Comparison of ENCODE assay signal across 19 cellular contexts in genomic region chr2:149765003-149765402, GRCh38.
DNase-seq lines count a peak whose midpoint lies in the region; ATAC-seq and TF ChIP-seq lines count a peak whose summit lies in the region.
"Had no signal": no experiment of that assay in that cellular context is flagged by ENCODE, and none has a peak within 500 bp of the region (broad histone marks: within the 10 kb centered on the region; RNA-seq: fewer than 3 reads in every experiment).

No MANE protein-coding gene starts in this region.

- in situ Hi-C loops in mammary epithelial cell (cut with MboI; ENCODE audit: low sequenced_read_pairs in 2 of 2) (no loop called here), Panc1 (cut with HindIII; ENCODE audit: low pct_unique_long_range_greater_than_20kb, low sequenced_read_pairs) (no loop called here)

- no peaks in the 10 kb centered on the region for H3K36me3 ChIP-seq in mammary epithelial cell (ENCODE audit: insufficient read depth, low read length)
- H3K36me3 ChIP-seq in breast epithelium: no peaks in the 10 kb centered on the region
- no peaks in the 10 kb centered on the region for H3K36me3 ChIP-seq in Panc1 (ENCODE audit: control insufficient read depth, insufficient read depth, low read length)
- H3K36me3 ChIP-seq: BLaER1 treated with 17β-estradiol and CSF1 and Interleukin-3, amounts not matched to agents 10 nM and 100 nM had no signal

- H3K27me3 ChIP-seq in mammary epithelial cell (ENCODE audit: insufficient read depth, low read length) (no peaks in the 10 kb centered on the region), breast epithelium (no peaks in the 10 kb centered on the region), Panc1 (ENCODE audit: control insufficient read depth, insufficient read depth, low read length) (no peaks in the 10 kb centered on the region)
- H3K27me3 ChIP-seq: BLaER1 treated with 17β-estradiol and CSF1 and Interleukin-3, amounts not matched to agents 10 nM and 100 nM had no signal

- H4K20me1 ChIP-seq in mammary epithelial cell (ENCODE audit: insufficient read depth, low read length): no peaks in the 10 kb centered on the region
- H4K20me1 ChIP-seq: BLaER1 treated with 17β-estradiol and CSF1 and Interleukin-3, amounts not matched to agents 10 nM and 100 nM had no signal

- H3K9me3 ChIP-seq in mammary epithelial cell (replicated peaks; ENCODE audit: insufficient read depth, low read length) (no peaks in the 10 kb centered on the region), breast epithelium (no peaks in the 10 kb centered on the region), Panc1 (ENCODE audit: control insufficient read depth, insufficient read depth, low read depth, low read length) (no peaks in the 10 kb centered on the region)
- H3K9me3 ChIP-seq: A549; BLaER1 treated with 17β-estradiol and CSF1 and Interleukin-3, amounts not matched to agents 10 nM and 100 nM had no signal

- peak; percentile 25 for DNase-seq in mammary epithelial cell
- no peak for DNase-seq in breast epithelium (ENCODE audit: low spot score in 2 of 2)
- no peak for DNase-seq in Panc1 (ENCODE audit: low read depth, low spot score)
- no peak for DNase-seq in C1 segment of cervical spinal cord (lab: John Stamatoyannopoulos, UW)
- DNase-seq: AML-193; CD4-positive, alpha-beta memory T cell; CD4-positive, CD25-positive, alpha-beta regulatory T cell; CD8-positive, alpha-beta memory T cell; COR-L47; DMS53; DMS79; DND-41; EL; GDM1 had no signal

- H3K4me1 ChIP-seq in mammary epithelial cell (ENCODE audit: insufficient read depth, low read length) (peaks cover 9% of the 10 kb centered on the region), breast epithelium (peaks cover 0 to 7% of the 10 kb centered on the region in 2 donors), Panc1 (ENCODE audit: control insufficient read depth, insufficient read depth, low read length) (peaks cover 25% of the 10 kb centered on the region)
- H3K4me1 ChIP-seq: BLaER1 treated with 17β-estradiol and CSF1 and Interleukin-3, amounts not matched to agents 10 nM and 100 nM had no signal

- TF ChIP-seq CTCF in mammary epithelial cell (conservative IDR thresholded peaks at IDR 0.05 in 1 of 2, IDR thresholded peaks at IDR 0.05 in 1 of 2; ENCODE audit: extremely low read depth in 1 of 2, insufficient read depth in 1 of 2, low read depth in 1 of 2, low read length in 2 of 2) (no peak), breast epithelium (IDR thresholded peaks at IDR 0.05) (no peak), Panc1 (IDR thresholded peaks at IDR 0.05) (no peak)

- no peak overlapping the region for H3K4me3 ChIP-seq in mammary epithelial cell (replicated peaks in 1 of 3; ENCODE audit: insufficient read depth in 1 of 3, low read depth in 2 of 3, low read length in 3 of 3)
- H3K4me3 ChIP-seq in breast epithelium: no peak overlapping the region
- no peak overlapping the region for H3K4me3 ChIP-seq in Panc1 (ENCODE audit: low read depth in 2 of 2, low read length in 2 of 2)
- H3K4me3 ChIP-seq: A549; BLaER1 treated with 17β-estradiol and CSF1 and Interleukin-3, amounts not matched to agents 10 nM and 100 nM; GM12878 had no signal

- BruUV-seq in mammary epithelial cell (replicated peaks; lab: Mats Ljungman, UMichigan) (no TSS peak), Panc1 (replicated peaks; lab: Mats Ljungman, UMichigan) (no TSS peak)

- H3K4me2 ChIP-seq in mammary epithelial cell (ENCODE audit: insufficient read depth, low read depth, low read length): peak overlapping the region; percentile 9
- H3K4me2 ChIP-seq: A549; BLaER1 treated with 17β-estradiol and CSF1 and Interleukin-3, amounts not matched to agents 10 nM and 100 nM had no signal

- TF ChIP-seq POLR2A in breast epithelium (IDR thresholded peaks at IDR 0.05): no peak

- dilution Hi-C loops in mammary epithelial cell (cut with HindIII; ENCODE audit: low sequenced_read_pairs): no loop called here

- WGBS in mammary epithelial cell (ENCODE audit: low coverage, missing lambda C conversion rate): 53% methylated on average over 2 of the region's 2 CpGs

- CTCF ChIA-PET in mammary epithelial cell (lab: Charles Lee; ENCODE audit: low non-redundant PET) (no interaction called here), Panc1 (lab: Charles Lee) (no interaction called here)

- no peak overlapping the region for H3K9ac ChIP-seq in mammary epithelial cell (ENCODE audit: insufficient read depth, low read length)
- H3K9ac ChIP-seq: BLaER1 treated with 17β-estradiol and CSF1 and Interleukin-3, amounts not matched to agents 10 nM and 100 nM had no signal

- no peaks in the 10 kb centered on the region for H3K79me2 ChIP-seq in mammary epithelial cell (ENCODE audit: insufficient read depth, low read length)

- no peak overlapping the region for H2AFZ ChIP-seq in mammary epithelial cell (ENCODE audit: low read depth, low read length)

- POLR2A ChIA-PET in Panc1 (lab: Charles Lee): no interaction called here

- ATAC-seq in Panc1: no peak
- ATAC-seq in GM21360 (IDR thresholded peaks at IDR 0.05; ENCODE audit: unreplicated experiment): no peak
- ATAC-seq: A549, GM12878 had no signal

- H3K27ac ChIP-seq in mammary epithelial cell (ENCODE audit: insufficient read depth, low read depth, low read length): no peak overlapping the region
- no peak overlapping the region for H3K27ac ChIP-seq in breast epithelium
- H3K27ac ChIP-seq in Panc1 (ENCODE audit: low read length): peak overlapping the region; percentile 34; the same call in 1 of the 2 replicates
- H3K27ac ChIP-seq: 22Rv1; A549; BLaER1 treated with 17β-estradiol and CSF1 and Interleukin-3, amounts not matched to agents 10 nM and 100 nM had no signal

- intact Hi-C loops in mammary epithelial cell (cut with micrococcal nuclease): loop anchor here (1.0 to 5.0 kb wide), 2 partner anchors 153 to 168 kb away; no protein-coding TSS in a partner anchor
- intact Hi-C loops in breast epithelium (cut with DNase I; ENCODE audit: low total_unique reads): no loop called here
- intact Hi-C loops in Panc1 (cut with micrococcal nuclease; ENCODE audit: unreplicated experiment): loop anchor here (5.0 kb wide), 1 partner anchor 168 kb away; no protein-coding TSS in a partner anchor
